Comparison of ENCODE assay signal across 8 cellular contexts in genomic region chr4:169314906-169315305, GRCh38. TPM values are rescaled to one million over a fixed set of nuclear protein-coding genes. Genes with fewer than 3 reads are reported as not detected.
DNase-seq lines count a peak whose midpoint lies in the region; TF ChIP-seq lines count a peak whose summit lies in the region.

No MANE protein-coding gene starts in this region.

- WGBS in esophagus squamous epithelium, 2 donors, result 7 to 28% methylated on average over 8 of the region's 8 CpGs

- intact Hi-C loops in esophagus squamous epithelium (cut with DNase I), result no loop called here

- DNase-seq in ELR (ENCODE audit: low read depth) (peak; percentile 82), NCI-H748 (lab: John Stamatoyannopoulos, UW; ENCODE audit: unreplicated experiment) (peak; percentile 76), esophagus squamous epithelium (lab: John Stamatoyannopoulos, UW) (peak; percentile 1), pons (ENCODE audit: low spot score) (peak; percentile 22), endothelial cell (ENCODE audit: low spot score) (no peak)
- no peak for DNase-seq in activated naive CD4-positive, alpha-beta T cell (lab: John Stamatoyannopoulos, UW)
- DNase-seq in activated CD4-positive, CD25-positive, alpha-beta regulatory T cell (lab: John Stamatoyannopoulos, UW), result no peak
- no peak for DNase-seq in effector memory CD4-positive, alpha-beta T cell

- H3K27me3 ChIP-seq in esophagus squamous epithelium, result no peaks in the 10 kb centered on the region
- H3K27me3 ChIP-seq in effector memory CD4-positive, alpha-beta T cell (replicated peaks; ENCODE audit: control insufficient read depth, insufficient read depth, low read length, poor library complexity, severe bottlenecking), result no peaks in the 10 kb centered on the region

- peaks cover 6 to 31% (median 11%) of the 10 kb centered on the region in 3 donors for H3K4me1 ChIP-seq in esophagus squamous epithelium
- H3K4me1 ChIP-seq in effector memory CD4-positive, alpha-beta T cell (ENCODE audit: control insufficient read depth, insufficient read depth, low read length, poor library complexity, severe bottlenecking), result no peaks in the 10 kb centered on the region

- H3K4me3 Mint-ChIP-seq in endothelial cell (ENCODE audit: unreplicated experiment), result no peak overlapping the region

- no peaks in the 10 kb centered on the region for H3K9me3 ChIP-seq in esophagus squamous epithelium
- no peaks in the 10 kb centered on the region for H3K9me3 ChIP-seq in effector memory CD4-positive, alpha-beta T cell (ENCODE audit: control insufficient read depth, low read length)

- no peaks in the 10 kb centered on the region for H3K36me3 ChIP-seq in esophagus squamous epithelium
- H3K36me3 ChIP-seq in effector memory CD4-positive, alpha-beta T cell (ENCODE audit: control insufficient read depth, insufficient read depth, low read length), result no peaks in the 10 kb centered on the region

- TF ChIP-seq CTCF in esophagus squamous epithelium (IDR thresholded peaks at IDR 0.05) (no peak), endothelial cell (IDR thresholded peaks at IDR 0.05; ENCODE audit: unreplicated experiment) (no peak)

- H3K27ac ChIP-seq in esophagus squamous epithelium, result peak overlapping the region in 3 of 4 donors; percentile 13 to 50 (median 16)
- H3K27ac ChIP-seq in effector memory CD4-positive, alpha-beta T cell (ENCODE audit: insufficient read depth, low read length, poor library complexity, severe bottlenecking), result no peak overlapping the region

- no peaks in the 10 kb centered on the region for H3K9me3 Mint-ChIP-seq in endothelial cell (ENCODE audit: unreplicated experiment)

- TF ChIP-seq POLR2A in esophagus squamous epithelium (IDR thresholded peaks at IDR 0.05), result no peak

- no peaks in the 10 kb centered on the region for H3K36me3 Mint-ChIP-seq in endothelial cell (ENCODE audit: low read depth, unreplicated experiment)

- H3K4me1 Mint-ChIP-seq in endothelial cell (ENCODE audit: unreplicated experiment), result peaks cover 6% of the 10 kb centered on the region

- no peaks in the 10 kb centered on the region for H3K27me3 Mint-ChIP-seq in endothelial cell (ENCODE audit: unreplicated experiment)

- H3K27ac Mint-ChIP-seq in endothelial cell (ENCODE audit: unreplicated experiment), result no peak overlapping the region

- peak overlapping the region in 1 of 4 donors; percentile 15 for H3K4me3 ChIP-seq in esophagus squamous epithelium
- H3K4me3 ChIP-seq in effector memory CD4-positive, alpha-beta T cell (ENCODE audit: insufficient read depth, low read depth, low read length, poor library complexity, severe bottlenecking), result no peak overlapping the region

RNA-seq across cellular contexts. Expression of gene SH3RF1, which starts 44.1 kb away (rescaled TPM):
- total RNA-seq in esophagus squamous epithelium (1 to 10 TPM; 3.9 to 9.3 (median 5.7) TPM), endothelial cell (ENCODE audit: unreplicated experiment) (23.5 TPM)

Comparison
In these comparisons a context has a peak if more than half of its experiments do, and no peak if none do; other contexts are left out.
1. DNase-seq: peak in ELR (single experiment), NCI-H748 (single experiment), esophagus squamous epithelium (single experiment) and pons (single experiment); none in activated naive CD4-positive, alpha-beta T cell (0 of 4), endothelial cell (single experiment), activated CD4-positive, CD25-positive, alpha-beta regulatory T cell (0 of 4) and effector memory CD4-positive, alpha-beta T cell (0 of 3).